Comparison of ENCODE assay signal across 1 cellular context in genomic region chr3:82085811-82086475, GRCh38.
TF ChIP-seq lines count a peak whose summit lies in the region.

No MANE protein-coding gene starts in this region.

TF ChIP-seq in GM23338, 12 proteins besides CTCF, POLR2A, EP300 and RAD21 (continued from another document):
- TF ChIP-seq REST (IDR thresholded peaks at IDR 0.05; ENCODE audit: unreplicated experiment) (no peak), NANOG (IDR thresholded peaks at IDR 0.05; ENCODE audit: borderline replicate concordance) (no peak), JUNB (IDR thresholded peaks at IDR 0.05; ENCODE audit: unreplicated experiment) (no peak), POLR2AphosphoS5 (IDR thresholded peaks at IDR 0.05; ENCODE audit: low read depth) (no peak)
